11 cellular contexts compared by ENCODE assay signal in the genomic region with DNA sequence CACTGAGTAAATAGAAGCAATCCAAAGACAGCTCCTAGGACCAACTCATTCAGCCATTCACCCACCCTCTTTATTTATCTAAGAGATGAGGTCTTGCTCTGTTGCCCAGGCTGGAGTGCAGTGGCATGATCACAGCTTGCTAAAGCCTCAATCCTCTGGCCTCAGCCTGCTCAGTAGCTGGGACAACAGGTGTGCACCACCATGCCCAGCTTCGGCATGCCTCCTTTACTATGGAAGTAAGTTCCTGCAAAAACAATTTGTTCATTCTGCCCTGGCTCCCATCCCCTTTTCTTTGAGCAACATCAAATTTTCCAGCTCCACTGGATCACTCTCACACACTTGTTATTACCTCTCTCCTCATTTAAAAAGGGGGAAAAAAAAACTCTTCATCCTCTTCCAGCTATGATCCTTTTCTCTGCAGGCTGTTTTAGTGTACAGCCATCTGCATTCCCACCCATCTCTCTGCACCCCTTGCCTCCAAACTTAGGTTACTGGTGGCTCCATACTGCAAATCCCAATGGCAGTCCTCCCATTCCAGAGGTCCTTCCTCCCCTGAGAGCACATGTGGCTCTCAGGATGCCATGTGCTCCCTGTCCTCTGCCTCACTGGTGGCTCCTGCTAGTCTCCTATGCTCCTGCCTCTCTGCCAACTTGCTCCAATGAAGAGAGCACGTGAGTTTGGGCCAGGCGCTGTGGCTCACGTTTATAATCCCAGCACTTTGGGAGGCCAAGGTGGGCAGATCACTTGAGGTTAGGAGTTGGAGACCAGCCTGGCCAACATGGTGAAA. TPM values are rescaled to one million over a fixed set of nuclear protein-coding genes. Genes with fewer than 3 reads are reported as not detected.
A peak's percentile ranks its signal among the peaks of the same experiment; 100 is the strongest.
DNase-seq lines count a peak whose midpoint lies in the region; ATAC-seq and TF ChIP-seq lines count a peak whose summit lies in the region.
"Had no signal": no experiment of that assay in that cellular context is flagged by ENCODE, and none has a peak within 500 bp of the region (broad histone marks: within the 10 kb centered on the region; RNA-seq: fewer than 3 reads in every experiment).

No MANE protein-coding gene starts in this region.

- no peak overlapping the region for H2BK15ac ChIP-seq in mesenchymal stem cell (ENCODE audit: low read depth, poor library complexity, severe bottlenecking)

- H3K27ac Mint-ChIP-seq in CD8-positive, alpha-beta T cell = no peak overlapping the region
- H3K27ac Mint-ChIP-seq in T-helper 17 cell = peak overlapping the region; percentile 72

- POLR2A ChIA-PET in CD8-positive, alpha-beta T cell (lab: Charles Lee) = interaction anchor here (0.6 kb wide), 1 partner anchor 9 kb away, joined by 4 read pairs; no protein-coding TSS in a partner anchor

- H3K23ac ChIP-seq in mesenchymal stem cell (ENCODE audit: low read length in 2 of 2) = no peak overlapping the region

- no peaks in the 10 kb centered on the region for H3K27me3 Mint-ChIP-seq in CD8-positive, alpha-beta T cell (ENCODE audit: low read depth)
- no peaks in the 10 kb centered on the region for H3K27me3 Mint-ChIP-seq in T-helper 17 cell

- H3K9ac ChIP-seq in mesenchymal stem cell (ENCODE audit: low read length) = peak overlapping the region; percentile 43

- peaks cover 42% of the 10 kb centered on the region for H3K36me3 Mint-ChIP-seq in CD8-positive, alpha-beta T cell
- H3K36me3 Mint-ChIP-seq in T-helper 17 cell (ENCODE audit: low read depth) = peaks cover 6% of the 10 kb centered on the region

- peaks cover 42% of the 10 kb centered on the region for H3K4me1 Mint-ChIP-seq in CD8-positive, alpha-beta T cell (ENCODE audit: low read depth)
- peaks cover 40% of the 10 kb centered on the region for H3K4me1 Mint-ChIP-seq in T-helper 17 cell

- no peaks in the 10 kb centered on the region for H3K27me3 ChIP-seq in CD8-positive, alpha-beta T cell (ENCODE audit: insufficient read depth, low read length)
- H3K27me3 ChIP-seq in mesenchymal stem cell (ENCODE audit: control insufficient read depth in 1 of 2, insufficient read depth in 1 of 2, low read length in 2 of 2) = no peaks in the 10 kb centered on the region
- H3K27me3 ChIP-seq: neutrophil had no signal

- no peak overlapping the region for H3K18ac ChIP-seq in mesenchymal stem cell (ENCODE audit: low read depth in 1 of 2, low read length in 2 of 2)

- H3K4me3 Mint-ChIP-seq in CD8-positive, alpha-beta T cell = peak overlapping the region; percentile 51
- H3K4me3 Mint-ChIP-seq in T-helper 17 cell = peak overlapping the region; percentile 78

- no peak overlapping the region for H2AK5ac ChIP-seq in mesenchymal stem cell (ENCODE audit: low read length, severe bottlenecking)

- H3K27ac ChIP-seq in CD8-positive, alpha-beta T cell (ENCODE audit: low read depth, low read length) = no peak overlapping the region
- H3K27ac ChIP-seq in mesenchymal stem cell (ENCODE audit: low read length, poor library complexity, severe bottlenecking) (no peak overlapping the region), substantia nigra (ENCODE audit: low read depth, low read length, poor library complexity, severe bottlenecking) (no peak overlapping the region)
- H3K27ac ChIP-seq: neutrophil had no signal

- H2BK120ac ChIP-seq in mesenchymal stem cell (ENCODE audit: low read depth, low read length) = no peak overlapping the region

- H3K14ac ChIP-seq in mesenchymal stem cell (ENCODE audit: low read length in 2 of 2) = no peak overlapping the region

- CTCF ChIA-PET in CD8-positive, alpha-beta T cell (lab: Charles Lee) = interaction anchor here (0.6 kb wide), 1 partner anchor 36 kb away, joined by 3 read pairs; no protein-coding TSS in a partner anchor

- DNase-seq in CD8-positive, alpha-beta T cell = no peak
- DNase-seq in T-helper 17 cell (no peak), mesenchymal stem cell (no peak), NCI-H748 (lab: John Stamatoyannopoulos, UW; ENCODE audit: unreplicated experiment) (no peak), substantia nigra (lab: John Stamatoyannopoulos, UW) (no peak)
- DNase-seq: left colon; NCI-H2107; stimulated activated CD8-positive, alpha-beta memory T cell treated with anti-CD3 and anti-CD28 coated beads, Interleukin-4, amount 100 ng/mL, for 48 hours; SW 1271 had no signal

- peaks cover 15% of the 10 kb centered on the region for H3K36me3 ChIP-seq in CD8-positive, alpha-beta T cell (ENCODE audit: insufficient read depth, low read length)
- H3K36me3 ChIP-seq in mesenchymal stem cell (ENCODE audit: control insufficient read depth in 1 of 2, insufficient read depth in 2 of 2, low read depth in 1 of 2, low read length in 2 of 2) = peaks cover 35 to 47% of the 10 kb centered on the region in 2 experiments

- H2BK12ac ChIP-seq in mesenchymal stem cell (ENCODE audit: low read length in 2 of 2) = no peak overlapping the region

- no peak overlapping the region for H3K4me3 ChIP-seq in CD8-positive, alpha-beta T cell (ENCODE audit: low read depth, low read length)
- H3K4me3 ChIP-seq in mesenchymal stem cell (ENCODE audit: insufficient read depth in 1 of 2, low read depth in 1 of 2, low read length in 2 of 2) = no peak overlapping the region

- H4K8ac ChIP-seq in mesenchymal stem cell (ENCODE audit: low read length) = peak overlapping the region; percentile 4

- no peak overlapping the region for H2BK5ac ChIP-seq in mesenchymal stem cell (ENCODE audit: low read depth, low read length, poor library complexity, severe bottlenecking)

- WGBS in mesenchymal stem cell = 96% methylated on average over 4 of the region's 4 CpGs

- no peak for TF ChIP-seq CTCF in CD8-positive, alpha-beta T cell (IDR thresholded peaks at IDR 0.05)

- peaks cover 29% of the 10 kb centered on the region for H3K79me1 ChIP-seq in mesenchymal stem cell (replicated peaks; ENCODE audit: low read length, poor library complexity, severe bottlenecking)

- H4K91ac ChIP-seq in mesenchymal stem cell (ENCODE audit: low read length) = peak overlapping the region; percentile 25

- intact Hi-C loops in CD8-positive, alpha-beta T cell (cut with DNase I, micrococcal nuclease) = no loop called here

- no peak overlapping the region for H3K4ac ChIP-seq in mesenchymal stem cell (ENCODE audit: low read depth in 1 of 2, low read length in 2 of 2)

- no peak for ATAC-seq in CD8-positive, alpha-beta T cell
- ATAC-seq in T-helper 17 cell (no peak), GM19452 (IDR thresholded peaks at IDR 0.05; ENCODE audit: unreplicated experiment) (no peak)
- ATAC-seq: left colon had no signal

- H3K4me1 ChIP-seq in CD8-positive, alpha-beta T cell (ENCODE audit: insufficient read depth, low read length) = peaks cover 29% of the 10 kb centered on the region
- H3K4me1 ChIP-seq in mesenchymal stem cell (ENCODE audit: control insufficient read depth, insufficient read depth, low read depth, low read length) = peaks cover 9% of the 10 kb centered on the region

- H3K9me3 ChIP-seq in CD8-positive, alpha-beta T cell (ENCODE audit: low read length) = no peaks in the 10 kb centered on the region
- H3K9me3 ChIP-seq in T-helper 17 cell (ENCODE audit: control insufficient read depth, low read length, poor library complexity, severe bottlenecking) (no peaks in the 10 kb centered on the region), mesenchymal stem cell (ENCODE audit: control insufficient read depth, low read length) (no peaks in the 10 kb centered on the region)
- H3K9me3 ChIP-seq: neutrophil had no signal

- H3K9me3 Mint-ChIP-seq in CD8-positive, alpha-beta T cell = no peaks in the 10 kb centered on the region

- H3K4me2 ChIP-seq in mesenchymal stem cell (ENCODE audit: low read length, poor library complexity, severe bottlenecking) = no peak overlapping the region

- no peak overlapping the region for H2AFZ ChIP-seq in mesenchymal stem cell (ENCODE audit: low read depth, low read length)

RNA-seq across cellular contexts. Expression of a gene that starts 2.2 kb away (rescaled TPM):
- total RNA-seq in CD8-positive, alpha-beta T cell = 10 to 100 TPM; 40.3 to 41.0 TPM
- 10 to 100 TPM; 33.9 to 40.6 TPM for total RNA-seq in T-helper 17 cell
- polyA plus RNA-seq in mesenchymal stem cell (2013, experiment 1 of 2) = 70.5 TPM
- 70.0 TPM for polyA plus RNA-seq in mesenchymal stem cell (2013, experiment 2 of 2)

RNA-seq across cellular contexts. Expression of a gene that starts 18.2 kb away (rescaled TPM):
- total RNA-seq in CD8-positive, alpha-beta T cell = not detected
- total RNA-seq in T-helper 17 cell = 1 to 10 TPM in 1 of 2 donors, not detected in 1; 2.6 TPM
- 25.1 TPM for polyA plus RNA-seq in mesenchymal stem cell (2013, experiment 1 of 2)
- polyA plus RNA-seq in mesenchymal stem cell (2013, experiment 2 of 2) = 26.5 TPM

RNA-seq across cellular contexts. Expression of a gene that starts 20.6 kb away (rescaled TPM):
- 10 to 100 TPM; 10.6 to 13.5 TPM for total RNA-seq in CD8-positive, alpha-beta T cell
- 10 to 100 TPM; 14.6 to 18.2 TPM for total RNA-seq in T-helper 17 cell
- polyA plus RNA-seq in mesenchymal stem cell (2013, experiment 1 of 2) = 13.7 TPM
- 13.5 TPM for polyA plus RNA-seq in mesenchymal stem cell (2013, experiment 2 of 2)

RNA-seq across cellular contexts. Expression of a gene that starts 27.9 kb away (rescaled TPM):
- 10 to 100 TPM; 31.1 to 32.4 TPM for total RNA-seq in CD8-positive, alpha-beta T cell
- total RNA-seq in T-helper 17 cell = 10 to 100 TPM; 22.6 to 23.9 TPM
- 18.8 TPM for polyA plus RNA-seq in mesenchymal stem cell (2013, experiment 1 of 2)
- polyA plus RNA-seq in mesenchymal stem cell (2013, experiment 2 of 2) = 18.9 TPM

RNA-seq across cellular contexts. Expression of a gene that starts 40.5 kb away (rescaled TPM):
- total RNA-seq in CD8-positive, alpha-beta T cell = 10 to 100 TPM; 10.7 to 11.0 TPM
- total RNA-seq in T-helper 17 cell = 1 to 10 TPM; 4.9 to 6.0 TPM
- polyA plus RNA-seq in mesenchymal stem cell (2013, experiment 1 of 2) = 6.7 TPM
- 6.6 TPM for polyA plus RNA-seq in mesenchymal stem cell (2013, experiment 2 of 2)
